Comparison of ENCODE assay signal across 24 cellular contexts in the genomic region with DNA sequence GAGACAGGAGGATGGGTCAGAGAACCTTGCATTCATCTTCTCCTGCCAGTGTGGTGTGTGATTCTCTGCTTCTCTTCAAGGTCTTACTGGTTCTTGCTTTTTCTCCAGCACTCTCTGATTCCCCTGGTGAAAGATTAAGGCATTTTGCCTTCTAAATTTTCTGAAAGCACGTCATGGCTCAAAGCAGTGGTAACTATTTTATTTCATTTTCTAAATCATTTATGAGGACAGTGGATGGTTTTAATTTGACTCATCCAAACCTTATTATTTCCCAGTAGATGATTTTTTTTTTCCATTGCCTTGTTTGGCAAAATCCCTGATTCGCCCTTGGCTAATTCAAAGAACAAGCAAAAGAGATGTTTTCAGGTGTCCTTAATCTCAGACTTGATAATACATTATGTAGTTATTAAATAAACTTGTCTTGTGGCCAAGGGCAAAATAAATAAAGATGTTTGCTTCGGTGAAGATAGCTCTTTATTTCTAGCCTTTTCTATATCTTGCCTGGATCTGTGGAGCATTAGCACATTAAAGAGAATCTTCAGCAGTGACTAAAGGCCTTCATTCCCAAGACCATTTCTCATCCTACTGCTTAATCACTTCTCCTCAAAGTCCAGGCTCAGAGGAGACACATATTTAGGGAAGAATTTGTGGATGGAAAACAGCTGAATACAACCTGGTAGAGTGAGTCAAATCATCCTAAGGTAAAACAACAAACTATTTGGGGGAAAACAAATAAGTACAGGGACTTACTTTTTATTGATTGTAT.
A peak's percentile ranks its signal among the peaks of the same experiment; 100 is the strongest.
DNase-seq lines count a peak whose midpoint lies in the region; ATAC-seq and TF ChIP-seq lines count a peak whose summit lies in the region.
"Had no signal": no experiment of that assay in that cellular context is flagged by ENCODE, and none has a peak within 500 bp of the region (broad histone marks: within the 10 kb centered on the region; RNA-seq: fewer than 3 reads in every experiment).

No MANE protein-coding gene starts in this region.

- no peak overlapping the region for H3K9ac ChIP-seq in subcutaneous abdominal adipose tissue (ENCODE audit: low read length in 5 of 5)

- H3K27me3 ChIP-seq in subcutaneous abdominal adipose tissue (ENCODE audit: control insufficient read depth in 5 of 5, insufficient read depth in 4 of 5, low read length in 5 of 5), result no peaks in the 10 kb centered on the region
- no peaks in the 10 kb centered on the region for H3K27me3 ChIP-seq in heart right ventricle
- H3K27me3 ChIP-seq: cardiac muscle cell, heart left ventricle, Peyer's patch, SJCRH30 had no signal

- intact Hi-C loops in heart right ventricle (cut with DNase I), result no loop called here

- H3K27ac ChIP-seq in subcutaneous abdominal adipose tissue (ENCODE audit: low read depth, low read length) (peak overlapping the region; percentile 37), heart right ventricle (no peak overlapping the region)
- H3K27ac ChIP-seq: cardiac muscle cell, heart left ventricle, Peyer's patch, SJCRH30 had no signal

- no peaks in the 10 kb centered on the region for H3K36me3 ChIP-seq in subcutaneous abdominal adipose tissue (ENCODE audit: control insufficient read depth in 5 of 5, insufficient read depth in 5 of 5, low read length in 5 of 5)
- H3K36me3 ChIP-seq in heart right ventricle, result no peaks in the 10 kb centered on the region
- H3K36me3 ChIP-seq: cardiac muscle cell, HAP-1, heart left ventricle, Peyer's patch, SJCRH30 had no signal

- H3K4me3 ChIP-seq in fibroblast of villous mesenchyme (ENCODE audit: low read depth, low read length) (no peak overlapping the region), subcutaneous abdominal adipose tissue (ENCODE audit: low read depth in 1 of 5, low read length in 5 of 5) (no peak overlapping the region), heart right ventricle (no peak overlapping the region)
- H3K4me3 ChIP-seq: cardiac muscle cell, HAP-1, heart left ventricle, lung, Peyer's patch, SJCRH30 had no signal

- H3K4me1 ChIP-seq in subcutaneous abdominal adipose tissue (ENCODE audit: control insufficient read depth in 5 of 5, insufficient read depth in 5 of 5, low read length in 5 of 5) (no peaks in the 10 kb centered on the region), heart right ventricle (no peaks in the 10 kb centered on the region)
- H3K4me1 ChIP-seq: HAP-1, heart left ventricle, Peyer's patch, SJCRH30 had no signal

- DNase-seq in EL (peak; percentile 37), M059J (ENCODE audit: low read depth) (peak; percentile 41), fibroblast of villous mesenchyme (ENCODE audit: low read depth) (peak; percentile 13), heart right ventricle (no peak)
- DNase-seq: ACHN; activated CD4-positive, alpha-beta T cell treated with anti-CD3 and anti-CD28 coated beads for 4 hours; activated naive CD4-positive, alpha-beta T cell treated with anti-CD3 and anti-CD28 coated beads for 36 hours; activated T-cell treated with anti-CD3 and anti-CD28 coated beads, Interleukin-2, amount 50 U/mL, for 72 hours; CD4-positive, alpha-beta T cell; dermis blood vessel endothelial cell; heart left ventricle; NCI-H1048; NCI-H1694 treated with DMSO at 0.1 percent for 48 hours; NCI-H2171 treated with DMSO at 0.1 percent for 48 hours; NCI-H524 treated with DMSO at 0.1 percent for 48 hours; Peyer's patch; SJCRH30 had no signal

- WGBS in heart right ventricle, 2 donors, result 86 to 87% methylated on average over 3 of the region's 3 CpGs

- no peak for ATAC-seq in heart right ventricle
- no peak for ATAC-seq in GM21825 (IDR thresholded peaks at IDR 0.05; ENCODE audit: unreplicated experiment)
- no peak for ATAC-seq in GM18502 (IDR thresholded peaks at IDR 0.05; ENCODE audit: poor library complexity, unreplicated experiment)
- ATAC-seq: activated T-cell treated with anti-CD3 and anti-CD28 coated beads, Interleukin-2, amount 50 U/mL, for 72 hours; heart left ventricle; HepG2 had no signal

- H3K9me3 ChIP-seq in subcutaneous abdominal adipose tissue (ENCODE audit: control insufficient read depth in 5 of 5, low read length in 5 of 5) (no peaks in the 10 kb centered on the region), heart right ventricle (peaks cover 0 to 3% (median 0%) of the 10 kb centered on the region in 11 donors)
- H3K9me3 ChIP-seq: HAP-1, Peyer's patch, SJCRH30 had no signal

- no peak for TF ChIP-seq CTCF in fibroblast of villous mesenchyme (IDR thresholded peaks at IDR 0.05; ENCODE audit: insufficient read depth, low read depth, low read length)
- TF ChIP-seq CTCF in heart right ventricle (IDR thresholded peaks at IDR 0.05), result no peak

Comparison
In these comparisons a context has a peak if more than half of its experiments do, and no peak if none do; other contexts are left out.
1. DNase-seq: peak in EL (single experiment), M059J (single experiment) and fibroblast of villous mesenchyme (single experiment); none in heart right ventricle (0 of 2).